ENCODE assay signal across 31 cellular contexts in the genomic region with DNA sequence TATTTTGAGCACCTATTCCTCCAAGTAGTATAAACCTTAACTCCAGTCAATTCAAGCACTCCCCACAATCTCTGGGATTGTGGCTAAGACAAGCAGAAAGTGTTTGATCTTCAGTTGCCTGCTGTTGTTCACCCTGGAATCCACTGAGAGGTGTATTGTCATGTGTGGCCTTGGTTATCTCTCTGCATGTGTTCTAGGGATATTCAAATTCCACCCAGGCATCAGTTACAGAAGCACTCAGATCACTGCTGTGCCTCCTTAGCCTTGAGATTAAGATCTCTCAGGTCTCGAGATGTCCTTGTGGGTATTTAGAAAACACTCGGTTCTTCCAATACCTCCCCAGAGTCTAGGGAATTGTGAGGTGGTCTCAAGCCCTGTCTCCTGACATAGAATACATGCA.
"Had no signal": no experiment of that assay in that cellular context is flagged by ENCODE, and none has a peak within 500 bp of the region (broad histone marks: within the 10 kb centered on the region; RNA-seq: fewer than 3 reads in every experiment).

No MANE protein-coding gene starts in this region.

- H3K36me3 Mint-ChIP-seq: activated CD8-positive, alpha-beta memory T cell treated with anti-CD3 and anti-CD28 coated beads, Interleukin-2, amount 10 ng/mL, durations not matched to agents 7 days and 5 days; activated naive CD4-positive, alpha-beta T cell treated with anti-CD3 and anti-CD28 coated beads, Interleukin-2, amount 50 U/mL, for 24 hours had no signal

- H3K27ac Mint-ChIP-seq: activated CD4-positive, alpha-beta T cell treated with anti-CD3 and anti-CD28 coated beads for 36 hours; activated CD8-positive, alpha-beta memory T cell treated with anti-CD3 and anti-CD28 coated beads, Interleukin-2, amount 10 ng/mL, durations not matched to agents 7 days and 5 days; activated CD8-positive, alpha-beta T cell treated with anti-CD3 and anti-CD28 coated beads, Interleukin-2, amount 10 ng/mL, durations not matched to agents 7 days and 5 days; activated naive CD4-positive, alpha-beta T cell treated with anti-CD3 and anti-CD28 coated beads, Interleukin-2, amount 50 U/mL, for 24 hours; activated T-cell treated with anti-CD3 and anti-CD28 coated beads, Interleukin-2, amount 50 U/mL, for 24 hours; activated T-helper 1 cell treated with anti-CD3 and anti-CD28 coated beads, Interleukin-12 subunit alpha, Interleukin-12 subunit beta, Interleukin-2, Interleukin-4 antibody, amounts not matched to agents 30 ng/mL and 10 ng/mL and 1 ng/mL, durations not matched to agents 14 hours and 24 hours and 36 hours had no signal

- H3K4me3 Mint-ChIP-seq: activated CD4-positive, alpha-beta T cell treated with anti-CD3 and anti-CD28 coated beads for 36 hours; activated CD8-positive, alpha-beta memory T cell treated with anti-CD3 and anti-CD28 coated beads, Interleukin-2, amount 10 ng/mL, durations not matched to agents 7 days and 5 days; activated CD8-positive, alpha-beta T cell treated with anti-CD3 and anti-CD28 coated beads, Interleukin-2, amount 10 ng/mL, durations not matched to agents 7 days and 5 days; activated naive CD4-positive, alpha-beta T cell treated with anti-CD3 and anti-CD28 coated beads, Interleukin-2, amount 50 U/mL, for 24 hours; activated T-cell treated with anti-CD3 and anti-CD28 coated beads, Interleukin-2, amount 50 U/mL, for 24 hours; activated T-helper 1 cell treated with anti-CD3 and anti-CD28 coated beads, Interleukin-12 subunit alpha, Interleukin-12 subunit beta, Interleukin-2, Interleukin-4 antibody, amounts not matched to agents 30 ng/mL and 10 ng/mL and 1 ng/mL, durations not matched to agents 14 hours and 24 hours and 36 hours had no signal

- FAIRE-seq: bronchial epithelial cell had no signal

- DNase-seq: activated CD4-positive, alpha-beta T cell treated with anti-CD3 and anti-CD28 coated beads for 36 hours; activated CD4-positive, alpha-beta T cell treated with anti-CD3 and anti-CD28 coated beads, Interleukin-2, amount 50 U/mL, for 1 hour; activated CD8-positive, alpha-beta memory T cell treated with anti-CD3 and anti-CD28 coated beads, Interleukin-2, amount 10 ng/mL, durations not matched to agents 7 days and 5 days; activated CD8-positive, alpha-beta T cell treated with anti-CD3 and anti-CD28 coated beads, Interleukin-2, amount 10 ng/mL, durations not matched to agents 7 days and 5 days; activated effector memory CD4-positive, alpha-beta T cell treated with Interleukin-2 at 50 U/mL for 16 hours; activated naive CD4-positive, alpha-beta T cell; activated T-cell treated with anti-CD3 and anti-CD28 coated beads, Interleukin-2, amount 50 U/mL, for 24 hours; aorta; body of pancreas; central memory CD4-positive, alpha-beta T cell; MG63; MV-4-11; NCI-H1092 treated with DMSO at 0.1 percent for 48 hours; NCI-H1417 treated with DMSO at 0.1 percent for 48 hours; NCI-H1694; NCI-H2029; NCI-H2107; NCI-H2171 treated with DMSO at 0.1 percent for 48 hours; NCI-H226; NCI-H526 treated with DMSO at 0.1 percent for 48 hours; NCI-H82; Peyer's patch; Right ventricle myocardium superior; SJCRH30; SK-N-SH; T-helper 1 cell had no signal

- H3K4me2 ChIP-seq: SK-N-SH had no signal

- H3K27ac ChIP-seq: body of pancreas, Peyer's patch, RWPE1, SJCRH30, VCaP had no signal

- H3K27me3 ChIP-seq: body of pancreas, MG63, Peyer's patch, SJCRH30 had no signal

- H3K4me1 ChIP-seq: body of pancreas, Peyer's patch, SJCRH30 had no signal

- H3K27me3 Mint-ChIP-seq: activated CD4-positive, alpha-beta T cell treated with anti-CD3 and anti-CD28 coated beads for 36 hours; activated CD8-positive, alpha-beta memory T cell treated with anti-CD3 and anti-CD28 coated beads, Interleukin-2, amount 10 ng/mL, durations not matched to agents 7 days and 5 days; activated naive CD4-positive, alpha-beta T cell treated with anti-CD3 and anti-CD28 coated beads, Interleukin-2, amount 50 U/mL, for 24 hours had no signal

- H3K9ac ChIP-seq: SK-N-SH had no signal

- H3K9me3 Mint-ChIP-seq: activated naive CD4-positive, alpha-beta T cell treated with anti-CD3 and anti-CD28 coated beads, Interleukin-2, amount 50 U/mL, for 24 hours; activated T-cell treated with anti-CD3 and anti-CD28 coated beads, Interleukin-2, amount 50 U/mL, for 24 hours; activated T-helper 1 cell treated with anti-CD3 and anti-CD28 coated beads, Interleukin-12 subunit alpha, Interleukin-12 subunit beta, Interleukin-2, Interleukin-4 antibody, amounts not matched to agents 30 ng/mL and 10 ng/mL and 1 ng/mL, durations not matched to agents 14 hours and 24 hours and 36 hours had no signal

- H3K4me1 Mint-ChIP-seq: activated CD4-positive, alpha-beta T cell treated with anti-CD3 and anti-CD28 coated beads for 36 hours; activated CD8-positive, alpha-beta memory T cell treated with anti-CD3 and anti-CD28 coated beads, Interleukin-2, amount 10 ng/mL, durations not matched to agents 7 days and 5 days; activated naive CD4-positive, alpha-beta T cell treated with anti-CD3 and anti-CD28 coated beads, Interleukin-2, amount 50 U/mL, for 24 hours had no signal

- H3K36me3 ChIP-seq: MG63, Peyer's patch, SJCRH30 had no signal

- H3K9me3 ChIP-seq: body of pancreas, MG63, Peyer's patch, SJCRH30, SK-N-SH had no signal

- ATAC-seq: activated CD4-positive, alpha-beta T cell treated with anti-CD3 and anti-CD28 coated beads for 36 hours; activated CD8-positive, alpha-beta memory T cell treated with anti-CD3 and anti-CD28 coated beads, Interleukin-2, amount 10 ng/mL, durations not matched to agents 7 days and 5 days; activated CD8-positive, alpha-beta T cell treated with anti-CD3 and anti-CD28 coated beads, Interleukin-2, amount 10 ng/mL, durations not matched to agents 7 days and 5 days; body of pancreas had no signal

- H3K4me3 ChIP-seq: body of pancreas, MG63, Peyer's patch, SJCRH30 had no signal
